Comparison of ENCODE assay signal across 34 cellular contexts in the genomic region with DNA sequence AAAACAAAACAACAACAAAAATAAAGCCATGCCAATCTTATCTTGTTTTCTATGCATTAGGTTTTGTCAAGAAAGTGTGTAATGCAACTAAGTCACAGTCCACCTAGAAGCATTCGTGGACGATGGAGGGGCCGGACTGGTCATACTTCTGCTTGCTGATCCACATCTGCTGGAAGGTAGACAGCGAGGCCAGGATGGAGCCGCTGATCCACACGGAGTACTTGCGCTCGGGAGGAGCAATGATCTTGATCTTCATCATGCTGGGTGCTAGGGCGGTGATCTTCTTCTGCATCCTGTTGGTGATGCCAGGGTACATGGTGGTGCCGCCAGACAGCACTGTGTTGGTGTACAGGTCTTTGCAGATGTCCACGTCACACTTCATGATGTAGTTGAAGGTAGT.
"Had no signal": no experiment of that assay in that cellular context is flagged by ENCODE, and none has a peak within 500 bp of the region (broad histone marks: within the 10 kb centered on the region; RNA-seq: fewer than 3 reads in every experiment).

No MANE protein-coding gene starts in this region.

- H3K36me3 ChIP-seq: MG63 had no signal

- H3K9ac ChIP-seq: KMS-11 had no signal

- H3K4me2 ChIP-seq: KMS-11 had no signal

- DNase-seq: Karpas-422, Kasumi-1, MG63, MM.1S, MV-4-11, NCI-H1048, NCI-H1092, NCI-H1092 treated with DMSO at 0.1 percent for 48 hours, NCI-H1105 treated with DMSO at 0.1 percent for 48 hours, NCI-H1417, NCI-H1417 treated with DMSO at 0.1 percent for 48 hours, NCI-H1436, NCI-H1436 treated with DMSO at 0.1 percent for 48 hours, NCI-H146, NCI-H1694, NCI-H187, NCI-H187 treated with DMSO at 0.1 percent for 48 hours, NCI-H1930, NCI-H2029, NCI-H2029 treated with DMSO at 0.1 percent for 48 hours, NCI-H2081, NCI-H2081 treated with DMSO at 0.1 percent for 48 hours, NCI-H2107, NCI-H2171, NCI-H2171 treated with DMSO at 0.1 percent for 48 hours, NCI-H2227 treated with DMSO at 0.1 percent for 48 hours, NCI-H226, NCI-H345, NCI-H446, NCI-H446 treated with DMSO at 0.1 percent for 48 hours, NCI-H510A, NCI-H510A treated with DMSO at 0.1 percent for 48 hours, NCI-H524 had no signal

- H3K27me3 ChIP-seq: MG63 had no signal

- H3K4me3 ChIP-seq: MG63 had no signal

- H3K9me3 ChIP-seq: MG63 had no signal

- H3K27ac ChIP-seq: KMS-11 had no signal
